ENCODE assay signal across 8 cellular contexts in genomic region chr17:42388381-42389134, GRCh38. TPM values are rescaled to one million over a fixed set of nuclear protein-coding genes. Genes with fewer than 3 reads are reported as not detected.
A peak's percentile ranks its signal among the peaks of the same experiment; 100 is the strongest.
DNase-seq lines count a peak whose midpoint lies in the region; ATAC-seq and TF ChIP-seq lines count a peak whose summit lies in the region.

TSS of gene STAT3 (minus strand) at chr17:42388442. CDS start at chr17:42348516, 39,926 bp downstream.

- peak within 1 kb of the TSS; percentile 77 for H4K91ac ChIP-seq in IMR-90 (ENCODE audit: insufficient read depth, low read depth, low read length)

- peaks cover 9 to 64% of the 10 kb centered on the region in 2 experiments; a peak in 3 of 4 replicates for H3K79me1 ChIP-seq in IMR-90 (ENCODE audit: low read depth in 1 of 2, low read length in 2 of 2)

- POLR2A ChIA-PET in IMR-90 (lab: Charles Lee; ENCODE audit: unreplicated experiment), result interaction anchor here (1.0 kb wide), 1 partner anchor 11 kb away, joined by 3 read pairs; no protein-coding TSS in a partner anchor

- H3K56ac ChIP-seq in IMR-90 (ENCODE audit: extremely low read depth, insufficient read depth, low read length), result peak within 1 kb of the TSS; percentile 84

- peaks cover 7% of the 10 kb centered on the region for H3K9me1 ChIP-seq in IMR-90 (ENCODE audit: insufficient read depth, low read length)

- peak within 1 kb of the TSS; percentile 94 for H3K14ac ChIP-seq in IMR-90 (replicated peaks; ENCODE audit: low read depth, low read length)

- in situ Hi-C loops in IMR-90 (cut with MboI; ENCODE audit: low sequenced_read_pairs), result no loop called here

- no TSS peak for BruUV-seq in IMR-90 (replicated peaks; lab: Mats Ljungman, UMichigan)

- H3K4me2 ChIP-seq in IMR-90 (ENCODE audit: low read depth, low read length), result peak within 1 kb of the TSS; percentile 82

- DNase-seq in DMS 273 (lab: John Stamatoyannopoulos, UW; ENCODE audit: unreplicated experiment), result peak; percentile 100
- DNase-seq in IMR-90, result peak; percentile 100
- peak; percentile 100 for DNase-seq in OCI-M1 (lab: John Stamatoyannopoulos, UW)
- DNase-seq in activated T-cell treated with anti-CD3 and anti-CD28 coated beads for 4 hours, result peak; percentile 100
- DNase-seq in epidermal melanocyte (ENCODE audit: insufficient read length, low spot score), result peak; percentile 97
- DNase-seq in middle frontal gyrus (ENCODE audit: extremely low spot score, low spot score), result peak; percentile 100
- DNase-seq in stimulated activated CD8-positive, alpha-beta memory T cell treated with anti-CD3 and anti-CD28 coated beads, Interleukin-2, amount 100 ng/mL, for 48 hours (ENCODE audit: low read depth in 2 of 2), result peak; percentile 100

- ATAC-seq in GM21528 (IDR thresholded peaks at IDR 0.05; ENCODE audit: low FRiP score, unreplicated experiment) (peak; percentile 86), IMR-90 (ENCODE audit: low read depth) (peak; percentile 97)

- peak within 1 kb of the TSS; percentile 90 for H2BK5ac ChIP-seq in IMR-90 (ENCODE audit: low read depth, low read length, poor library complexity, severe bottlenecking)

- peak within 1 kb of the TSS; percentile 68 for H3K18ac ChIP-seq in IMR-90 (ENCODE audit: low read depth, low read length)

- H2BK120ac ChIP-seq in IMR-90 (ENCODE audit: low read depth, low read length), result peak within 1 kb of the TSS; percentile 82

- H3K4me1 ChIP-seq in IMR-90 (ENCODE audit: control insufficient read depth, insufficient read depth, low read length), result peaks cover 6% of the 10 kb centered on the region

- H2BK15ac ChIP-seq in IMR-90 (ENCODE audit: low read depth, low read length), result peak within 1 kb of the TSS; percentile 71

- dilution Hi-C loops in IMR-90 (cut with HindIII; ENCODE audit: low sequenced_read_pairs, unreplicated experiment), result no loop called here

- peak within 1 kb of the TSS; percentile 86 for H3K23ac ChIP-seq in IMR-90 (ENCODE audit: low read depth, low read length)

- peak; percentile 79 for TF ChIP-seq POLR2A in IMR-90 (IDR thresholded peaks at IDR 0.05; ENCODE audit: low read depth, low read length)

- peak within 1 kb of the TSS; percentile 84 for H2AK5ac ChIP-seq in IMR-90 (ENCODE audit: low read depth, low read length)

- no peaks in the 10 kb centered on the region for H3K36me3 ChIP-seq in IMR-90 (ENCODE audit: control insufficient read depth, insufficient read depth, low read length)

- peaks cover 44% of the 10 kb centered on the region for H4K20me1 ChIP-seq in IMR-90 (ENCODE audit: insufficient read depth, low read length)

- H4K8ac ChIP-seq in IMR-90 (ENCODE audit: low read depth in 2 of 2, low read length in 2 of 2), result peak within 1 kb of the TSS; percentile 46 to 86; a peak in 3 of 4 replicates

- H2AK9ac ChIP-seq in IMR-90 (replicated peaks; ENCODE audit: low read depth, low read length, poor library complexity), result peak within 1 kb of the TSS; percentile 95

- H3K4me3 ChIP-seq in IMR-90 (ENCODE audit: insufficient read depth, low read depth, low read length), result peak within 1 kb of the TSS; percentile 99

- TF ChIP-seq RAD21 in IMR-90 (IDR thresholded peaks at IDR 0.05; ENCODE audit: low read length), result peak; percentile 26; the same call in 1 of the 2 replicates

- 0% methylated on average over 18 of the region's 44 CpGs; no CpG with 5 or more reads in 1 of the 2 experiments for WGBS in IMR-90 (ENCODE audit: extremely low coverage in 2 of 2, insufficient read length in 1 of 2), 2 experiments

- no peak; the same call in 1 of the 2 replicates for TF ChIP-seq CTCF in IMR-90 (conservative IDR thresholded peaks at IDR 0.05; ENCODE audit: low read depth, low read length)

- H2AFZ ChIP-seq in IMR-90 (replicated peaks; ENCODE audit: low read length, poor library complexity), result peak within 1 kb of the TSS; percentile 96

- intact Hi-C loops in IMR-90 (cut with micrococcal nuclease), result loop anchor here (1.0 kb wide), 2 partner anchors 34 to 63 kb away; no protein-coding TSS in a partner anchor

- H3K4ac ChIP-seq in IMR-90 (ENCODE audit: low read depth, low read length), result peak within 1 kb of the TSS; percentile 88

- no peaks in the 10 kb centered on the region for H3K27me3 ChIP-seq in IMR-90 (ENCODE audit: control insufficient read depth, insufficient read depth, low read length)

- H4K5ac ChIP-seq in IMR-90 (ENCODE audit: low read depth, low read length), result peak within 1 kb of the TSS; percentile 27

- CTCF ChIA-PET in IMR-90 (lab: Yijun Ruan, JAX), result interaction anchor here (0.5 kb wide), 1 partner anchor 670 kb away, joined by 5 read pairs; no protein-coding TSS in a partner anchor

- H3K27ac ChIP-seq in IMR-90 (ENCODE audit: insufficient read depth, low read length), result peak within 1 kb of the TSS; percentile 92

- H3K9ac ChIP-seq in IMR-90 (ENCODE audit: low read depth, low read length), result peak within 1 kb of the TSS; percentile 94

- H3K9me3 ChIP-seq in IMR-90 (ENCODE audit: control insufficient read depth, insufficient read depth, low read length), result no peaks in the 10 kb centered on the region

- peak within 1 kb of the TSS; percentile 86 for H2BK20ac ChIP-seq in IMR-90 (ENCODE audit: low read depth, low read length)

TF ChIP-seq in IMR-90, 13 proteins besides CTCF, POLR2A, EP300 and RAD21:
- TF ChIP-seq CEBPB (IDR thresholded peaks at IDR 0.05; ENCODE audit: low read depth, low read length) (no peak), NFE2L2 (IDR thresholded peaks at IDR 0.05; ENCODE audit: low read depth, low read length) (peak; percentile 23; the same call in 1 of the 2 replicates), BHLHE40 (IDR thresholded peaks at IDR 0.05; ENCODE audit: low read depth, low read length) (0 out of 2 replicates have a peak, but pooled peaks have one; percentile 16), MXI1 (IDR thresholded peaks at IDR 0.05; ENCODE audit: borderline replicate concordance, low read depth, low read length) (peak; percentile 94; the same call in 1 of the 2 replicates), SMC3 (IDR thresholded peaks at IDR 0.05; ENCODE audit: low read depth, low read length) (peak; percentile 16; the same call in 1 of the 2 replicates), MAFK (IDR thresholded peaks at IDR 0.05; ENCODE audit: low read depth, low read length) (no peak), FOS (IDR thresholded peaks at IDR 0.05; ENCODE audit: low read depth, low read length) (no peak), CHD1 (IDR thresholded peaks at IDR 0.05; ENCODE audit: low read depth, low read length) (no peak; the same call in 1 of the 2 replicates), RFX5 (IDR thresholded peaks at IDR 0.05; ENCODE audit: low read depth, low read length) (no peak), RCOR1 (IDR thresholded peaks at IDR 0.05; ENCODE audit: insufficient replicate concordance, low read length) (peak; percentile 43), MAZ (IDR thresholded peaks at IDR 0.05; ENCODE audit: borderline replicate concordance, low read depth, low read length) (peak; percentile 81; the same call in 1 of the 2 replicates)
- TF ChIP-seq, protein P1, sequence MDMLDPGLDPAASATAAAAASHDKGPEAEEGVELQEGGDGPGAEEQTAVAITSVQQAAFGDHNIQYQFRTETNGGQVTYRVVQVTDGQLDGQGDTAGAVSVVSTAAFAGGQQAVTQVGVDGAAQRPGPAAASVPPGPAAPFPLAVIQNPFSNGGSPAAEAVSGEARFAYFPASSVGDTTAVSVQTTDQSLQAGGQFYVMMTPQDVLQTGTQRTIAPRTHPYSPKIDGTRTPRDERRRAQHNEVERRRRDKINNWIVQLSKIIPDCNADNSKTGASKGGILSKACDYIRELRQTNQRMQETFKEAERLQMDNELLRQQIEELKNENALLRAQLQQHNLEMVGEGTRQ (IDR thresholded peaks at IDR 0.05; ENCODE audit: low read depth, low read length), result peak; percentile 92

RNA-seq across cellular contexts. Expression of gene STAT3, which starts in this region (rescaled TPM):
- total RNA-seq in IMR-90 (2012; rRNA removed), result 61.9 and 66.3 TPM in 2 replicates
- 47.2 and 48.0 TPM in 2 replicates for polyA plus RNA-seq in IMR-90 (2012; rRNA removed)
- polyA plus RNA-seq in IMR-90 (2012; cell fraction: cytosol; rRNA removed), result 28.3 and 33.2 TPM in 2 replicates
- polyA plus RNA-seq in IMR-90 (2012; cell fraction: nucleus; rRNA removed; ENCODE audit: low replicate concordance), result 56.6 and 109 TPM in 2 replicates

Comparison
In these comparisons a context has a peak if more than half of its experiments do, and no peak if none do; other contexts are left out.
1. Peak in every context shown above with its lines: DNase-seq, ATAC-seq, H3K4me3 ChIP-seq and H3K27ac ChIP-seq.